23 cellular contexts compared by ENCODE assay signal in genomic region chr13:66339214-66339613, GRCh38.
"Had no signal": no experiment of that assay in that cellular context is flagged by ENCODE, and none has a peak within 500 bp of the region (broad histone marks: within the 10 kb centered on the region; RNA-seq: fewer than 3 reads in every experiment).

No MANE protein-coding gene starts in this region.

- H3K4me3 ChIP-seq: left lung, lung, ovary, right atrium auricular region, right lobe of liver, smooth muscle cell, transverse colon, upper lobe of left lung, vagina had no signal

- H3K27ac ChIP-seq: left lung, ovary, right atrium auricular region, right lobe of liver, transverse colon, upper lobe of left lung, vagina had no signal

- ATAC-seq: left colon; left lung; natural killer cell; right lobe of liver; stimulated activated memory B cell treated with anti-CD40 and anti-IgM and Interleukin-4, amounts not matched to agents 10 μg/mL and 1 μg/mL and 100 μg/mL, for 72 hours; stimulated activated naive CD8-positive, alpha-beta T cell treated with anti-CD3 and anti-CD28 coated beads, Interleukin-15, amount 100 ng/mL, for 72 hours had no signal

- H3K27me3 ChIP-seq: left lung, ovary, right atrium auricular region, right lobe of liver, transverse colon, upper lobe of left lung, vagina had no signal

- H3K36me3 ChIP-seq: left lung, ovary, right atrium auricular region, right lobe of liver, transverse colon, upper lobe of left lung, vagina had no signal

- H3K4me2 ChIP-seq: smooth muscle cell had no signal

- H3K4me1 ChIP-seq: left lung, right atrium auricular region, right lobe of liver, transverse colon, upper lobe of left lung, vagina had no signal

- H3K9me3 ChIP-seq: left lung, ovary, right atrium auricular region, right lobe of liver, transverse colon, upper lobe of left lung, vagina had no signal

- DNase-seq: hippocampal formation; kidney; left colon; left lung; mesendoderm; naive B cell; natural killer cell; ovary; right lobe of liver; stimulated activated CD4-positive, alpha-beta T cell treated with anti-CD3 and anti-CD28 coated beads, Interleukin-1b, Interleukin-23, amount 100 ng/mL, for 48 hours; stimulated activated CD4-positive, alpha-beta T cell treated with anti-CD3 and anti-CD28 coated beads, Interleukin-2, amount 100 ng/mL, for 48 hours; stimulated activated CD4-positive, alpha-beta T cell treated with anti-CD3 and anti-CD28 coated beads, Interleukin-4, amount 100 ng/mL, for 4 hours; stimulated activated CD8-positive, alpha-beta memory T cell treated with anti-CD3 and anti-CD28 coated beads, Interleukin-4, amount 100 ng/mL, for 48 hours; stimulated activated naive CD4-positive, alpha-beta T cell treated with Interleukin-2 at 50 U/mL for 16 hours; stimulated activated naive CD8-positive, alpha-beta T cell treated with anti-CD3 and anti-CD28 coated beads, Interleukin-15, amount 100 ng/mL, for 72 hours; substantia nigra; transverse colon; upper lobe of left lung had no signal
